In the genomic region with DNA sequence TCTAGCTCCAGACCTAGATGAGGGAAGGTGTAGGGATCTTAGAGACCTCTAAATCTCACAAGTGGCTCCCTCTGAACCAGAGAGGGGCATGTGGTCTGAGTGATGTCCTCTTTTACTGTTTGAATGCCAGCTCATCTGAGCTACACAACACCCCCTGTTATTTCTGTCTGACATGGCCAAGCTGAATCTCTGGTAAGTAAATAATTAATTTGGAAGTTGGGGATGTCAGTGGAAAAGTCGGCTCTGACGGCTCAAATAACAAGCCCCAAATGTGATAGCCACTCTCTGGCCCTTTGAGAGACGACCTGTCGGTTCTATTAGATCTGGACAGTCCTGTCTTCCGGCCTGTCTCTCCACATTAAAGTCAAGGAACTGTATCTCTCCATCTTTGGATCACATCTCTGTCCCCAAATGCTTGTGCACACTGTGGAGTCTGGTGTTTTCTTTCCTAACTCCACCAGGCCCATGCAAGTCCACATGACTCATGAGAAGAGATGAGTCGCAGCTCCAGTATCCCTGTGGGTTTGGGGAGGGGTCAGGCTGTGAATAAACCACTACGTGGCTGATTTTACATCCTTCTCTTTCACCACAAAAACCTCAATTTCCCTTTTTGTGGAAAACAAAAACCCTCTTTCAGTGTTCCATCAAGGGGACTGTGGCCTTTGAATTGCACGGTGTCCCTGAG, we compare ENCODE assay signal across 9 cellular contexts. TPM values are rescaled to one million over a fixed set of nuclear protein-coding genes. Genes with fewer than 3 reads are reported as not detected.
DNase-seq lines count a peak whose midpoint lies in the region; ATAC-seq and TF ChIP-seq lines count a peak whose summit lies in the region.
"Had no signal": no experiment of that assay in that cellular context is flagged by ENCODE, and none has a peak within 500 bp of the region (broad histone marks: within the 10 kb centered on the region; RNA-seq: fewer than 3 reads in every experiment).

No MANE protein-coding gene starts in this region.

- POLR2A ChIA-PET in CD4-positive, alpha-beta memory T cell (lab: Charles Lee; ENCODE audit: partially characterized antibody), result no interaction called here

- H3K27ac ChIP-seq in CD4-positive, CD25-positive, alpha-beta regulatory T cell (ENCODE audit: insufficient read depth, low read length, poor library complexity, severe bottlenecking), result no peak overlapping the region
- peak overlapping the region; percentile 6 to 70 (median 30) for H3K27ac ChIP-seq in body of pancreas
- no peak overlapping the region for H3K27ac ChIP-seq in neural progenitor cell
- H3K27ac ChIP-seq in CD4-positive, alpha-beta memory T cell (ENCODE audit: low read depth, low read length), result no peak overlapping the region
- H3K27ac ChIP-seq: HL-60 had no signal

- no peaks in the 10 kb centered on the region for H3K9me3 Mint-ChIP-seq in CD4-positive, CD25-positive, alpha-beta regulatory T cell
- H3K9me3 Mint-ChIP-seq in nephron progenitor cell, result no peaks in the 10 kb centered on the region
- H3K9me3 Mint-ChIP-seq in neural progenitor cell, result no peaks in the 10 kb centered on the region
- H3K9me3 Mint-ChIP-seq in CD4-positive, alpha-beta memory T cell, result no peaks in the 10 kb centered on the region

- no peaks in the 10 kb centered on the region for H3K27me3 Mint-ChIP-seq in CD4-positive, CD25-positive, alpha-beta regulatory T cell
- no peaks in the 10 kb centered on the region for H3K27me3 Mint-ChIP-seq in nephron progenitor cell (ENCODE audit: low read depth, poor library complexity)
- peaks cover 4% of the 10 kb centered on the region for H3K27me3 Mint-ChIP-seq in neural progenitor cell (ENCODE audit: insufficient read depth, low read depth)
- peaks cover 0 to 2% of the 10 kb centered on the region in 2 donors for H3K27me3 Mint-ChIP-seq in CD4-positive, alpha-beta memory T cell

- DNase-seq in CD4-positive, CD25-positive, alpha-beta regulatory T cell, result no peak
- DNase-seq in NCI-H460 (ENCODE audit: extremely low read depth, low read depth), result peak; percentile 11
- DNase-seq in body of pancreas, result peak in 1 of 4 donors; percentile 58
- DNase-seq in nephron progenitor cell, result no peak
- DNase-seq in neural progenitor cell (ENCODE audit: low spot score), result no peak
- no peak for DNase-seq in CD4-positive, alpha-beta memory T cell

- no peaks in the 10 kb centered on the region for H3K79me2 ChIP-seq in neural progenitor cell (ENCODE audit: low read depth)

- peaks cover 8 to 33% (median 18%) of the 10 kb centered on the region in 4 donors for H3K4me1 Mint-ChIP-seq in CD4-positive, CD25-positive, alpha-beta regulatory T cell
- H3K4me1 Mint-ChIP-seq in nephron progenitor cell, result peaks cover 61% of the 10 kb centered on the region
- H3K4me1 Mint-ChIP-seq in neural progenitor cell, result peaks cover 38% of the 10 kb centered on the region
- peaks cover 12 to 27% (median 16%) of the 10 kb centered on the region in 4 donors for H3K4me1 Mint-ChIP-seq in CD4-positive, alpha-beta memory T cell

- H3K4me2 ChIP-seq in neural progenitor cell, result no peak overlapping the region

- no peak overlapping the region for H3K27ac Mint-ChIP-seq in CD4-positive, CD25-positive, alpha-beta regulatory T cell
- peak overlapping the region; percentile 89 for H3K27ac Mint-ChIP-seq in nephron progenitor cell
- H3K27ac Mint-ChIP-seq in neural progenitor cell, result no peak overlapping the region
- no peak overlapping the region for H3K27ac Mint-ChIP-seq in CD4-positive, alpha-beta memory T cell

- no peaks in the 10 kb centered on the region for H3K36me3 Mint-ChIP-seq in CD4-positive, CD25-positive, alpha-beta regulatory T cell
- H3K36me3 Mint-ChIP-seq in nephron progenitor cell (ENCODE audit: low read depth), result peaks cover 41% of the 10 kb centered on the region
- peaks cover 26% of the 10 kb centered on the region for H3K36me3 Mint-ChIP-seq in neural progenitor cell
- no peaks in the 10 kb centered on the region for H3K36me3 Mint-ChIP-seq in CD4-positive, alpha-beta memory T cell

- H3K36me3 ChIP-seq in CD4-positive, CD25-positive, alpha-beta regulatory T cell (ENCODE audit: control insufficient read depth, insufficient read depth, low read length), result no peaks in the 10 kb centered on the region
- H3K36me3 ChIP-seq in body of pancreas (replicated peaks in 1 of 2; ENCODE audit: insufficient read depth in 1 of 2, low read depth in 2 of 2) (no peaks in the 10 kb centered on the region), neural progenitor cell (no peaks in the 10 kb centered on the region)
- H3K36me3 ChIP-seq in CD4-positive, alpha-beta memory T cell (ENCODE audit: insufficient read depth, low read length), result no peaks in the 10 kb centered on the region

- CTCF ChIA-PET in CD4-positive, alpha-beta memory T cell (lab: Charles Lee; ENCODE audit: partially characterized antibody), result no interaction called here

- no peaks in the 10 kb centered on the region for H4K20me1 ChIP-seq in neural progenitor cell (ENCODE audit: low read depth)

- intact Hi-C loops in body of pancreas (cut with DNase I), result no loop called here
- intact Hi-C loops in CD4-positive, alpha-beta memory T cell (cut with micrococcal nuclease), result no loop called here

- no peak overlapping the region for H2AFZ ChIP-seq in neural progenitor cell (replicated peaks)

- 63% methylated on average over 8 of the region's 8 CpGs for WGBS in body of pancreas, 2 donors

- H3K9ac ChIP-seq in neural progenitor cell, result no peak overlapping the region

- no peak for TF ChIP-seq CTCF in body of pancreas (IDR thresholded peaks at IDR 0.05)
- TF ChIP-seq CTCF in nephron progenitor cell (IDR thresholded peaks at IDR 0.05), result no peak
- TF ChIP-seq CTCF in neural progenitor cell (IDR thresholded peaks at IDR 0.05), result no peak

- peak; percentile 16 to 35 for ATAC-seq in CD4-positive, CD25-positive, alpha-beta regulatory T cell (ENCODE audit: low read depth in 2 of 2)
- ATAC-seq in body of pancreas (no peak), HG03025 (IDR thresholded peaks at IDR 0.05; ENCODE audit: low FRiP score, unreplicated experiment) (no peak), GM21515 (IDR thresholded peaks at IDR 0.05; ENCODE audit: unreplicated experiment) (no peak)

- no peaks in the 10 kb centered on the region for H3F3A ChIP-seq in neural progenitor cell (ENCODE audit: low read depth)

- no peaks in the 10 kb centered on the region for H3K27me3 ChIP-seq in CD4-positive, CD25-positive, alpha-beta regulatory T cell (ENCODE audit: control insufficient read depth, insufficient read depth, low read length)
- H3K27me3 ChIP-seq in body of pancreas (no peaks in the 10 kb centered on the region), neural progenitor cell (no peaks in the 10 kb centered on the region)
- no peaks in the 10 kb centered on the region for H3K27me3 ChIP-seq in CD4-positive, alpha-beta memory T cell (ENCODE audit: insufficient read depth, low read length)

- H3K4me1 ChIP-seq in CD4-positive, CD25-positive, alpha-beta regulatory T cell (ENCODE audit: control insufficient read depth, insufficient read depth, low read length, poor library complexity, severe bottlenecking), result no peaks in the 10 kb centered on the region
- peaks cover 50% of the 10 kb centered on the region for H3K4me1 ChIP-seq in body of pancreas
- peaks cover 7% of the 10 kb centered on the region for H3K4me1 ChIP-seq in neural progenitor cell
- peaks cover 27% of the 10 kb centered on the region for H3K4me1 ChIP-seq in CD4-positive, alpha-beta memory T cell (ENCODE audit: insufficient read depth, low read length)

- no peak overlapping the region for H3K4me3 ChIP-seq in CD4-positive, CD25-positive, alpha-beta regulatory T cell (ENCODE audit: low read depth, low read length)
- H3K4me3 ChIP-seq in body of pancreas (no peak overlapping the region), neural progenitor cell (no peak overlapping the region)
- no peak overlapping the region for H3K4me3 ChIP-seq in CD4-positive, alpha-beta memory T cell (ENCODE audit: low read length in 2 of 2)

- no peaks in the 10 kb centered on the region for H3K9me3 ChIP-seq in CD4-positive, CD25-positive, alpha-beta regulatory T cell (ENCODE audit: control insufficient read depth in 2 of 2, low read length in 2 of 2)
- H3K9me3 ChIP-seq in body of pancreas, result no peaks in the 10 kb centered on the region
- H3K9me3 ChIP-seq in neural progenitor cell (ENCODE audit: low read depth), result no peaks in the 10 kb centered on the region
- H3K9me3 ChIP-seq in CD4-positive, alpha-beta memory T cell (ENCODE audit: control insufficient read depth in 1 of 2, low read length in 2 of 2), result no peaks in the 10 kb centered on the region

- no peak overlapping the region for H3K4me3 Mint-ChIP-seq in CD4-positive, CD25-positive, alpha-beta regulatory T cell
- H3K4me3 Mint-ChIP-seq in nephron progenitor cell, result no peak overlapping the region
- no peak overlapping the region for H3K4me3 Mint-ChIP-seq in neural progenitor cell
- no peak overlapping the region for H3K4me3 Mint-ChIP-seq in CD4-positive, alpha-beta memory T cell

- no peak for TF ChIP-seq POLR2A in body of pancreas (IDR thresholded peaks at IDR 0.05)

RNA-seq across cellular contexts. Expression of a gene that starts 52.5 kb away (rescaled TPM):
- total RNA-seq in CD4-positive, CD25-positive, alpha-beta regulatory T cell, result 1.6 TPM
- under 1 TPM in 2 of 4 donors, not detected in 2; 0.32 to 0.38 TPM for polyA plus RNA-seq in CD4-positive, CD25-positive, alpha-beta regulatory T cell
- total RNA-seq in NCI-H460 (2014; rRNA removed; shearing (Covaris generic)), result 2.0 and 2.5 TPM in 2 replicates
- 0.51 and 1.2 TPM in 2 replicates for polyA plus RNA-seq in NCI-H460 (2014; cell fraction: nucleus; rRNA removed)
- total RNA-seq in body of pancreas (10 to 100 TPM; 23.6 to 37.2 TPM), neural progenitor cell (ENCODE audit: low replicate concordance) (12.0 and 14.4 TPM in 2 replicates)
- total RNA-seq in CD4-positive, alpha-beta memory T cell, result under 1 TPM; 0.03 to 0.09 TPM
- polyA plus RNA-seq in CD4-positive, alpha-beta memory T cell, result under 1 TPM in 1 of 2 donors, not detected in 1; 0.21 TPM

Comparison
In these comparisons a context has a peak if more than half of its experiments do, and no peak if none do; other contexts are left out.
1. ATAC-seq: peak in CD4-positive, CD25-positive, alpha-beta regulatory T cell (2 of 2); none in body of pancreas (single experiment), HG03025 (single experiment) and GM21515 (single experiment).
2. H3K27ac ChIP-seq: peak in body of pancreas (4 of 4); none in CD4-positive, CD25-positive, alpha-beta regulatory T cell (single experiment), neural progenitor cell (single experiment) and CD4-positive, alpha-beta memory T cell (single experiment).